14 cellular contexts compared by ENCODE assay signal in genomic region chr3:148865039-148865438, GRCh38. TPM values are rescaled to one million over a fixed set of nuclear protein-coding genes. Genes with fewer than 3 reads are reported as not detected.
"Had no signal": no experiment of that assay in that cellular context is flagged by ENCODE, and none has a peak within 500 bp of the region (broad histone marks: within the 10 kb centered on the region; RNA-seq: fewer than 3 reads in every experiment).

Gene CPA3 (plus strand): TSS chr3:148865296. CDS start chr3:148865308, 12 bp downstream.

- H3K4me3 ChIP-seq: tibial nerve had no signal

- H3K4me1 ChIP-seq: tibial nerve had no signal

- H3K4me1 Mint-ChIP-seq: activated CD8-positive, alpha-beta memory T cell treated with anti-CD3 and anti-CD28 coated beads, Interleukin-2, amount 10 ng/mL, durations not matched to agents 7 days and 5 days; naive thymus-derived CD8-positive, alpha-beta T cell had no signal

- H3K27ac ChIP-seq: tibial nerve, VCaP had no signal

- ATAC-seq: activated CD8-positive, alpha-beta memory T cell treated with anti-CD3 and anti-CD28 coated beads, Interleukin-2, amount 10 ng/mL, durations not matched to agents 7 days and 5 days; naive thymus-derived CD8-positive, alpha-beta T cell; right cardiac atrium had no signal

- H3K9me3 ChIP-seq: tibial nerve had no signal

- H3K36me3 Mint-ChIP-seq: activated CD8-positive, alpha-beta memory T cell treated with anti-CD3 and anti-CD28 coated beads, Interleukin-2, amount 10 ng/mL, durations not matched to agents 7 days and 5 days; naive thymus-derived CD8-positive, alpha-beta T cell had no signal

- H3K9me3 Mint-ChIP-seq: naive thymus-derived CD8-positive, alpha-beta T cell had no signal

- DNase-seq: activated CD4-positive, alpha-beta T cell treated with anti-CD3 and anti-CD28 coated beads for 1 hour; activated CD4-positive, alpha-beta T cell treated with anti-CD3 and anti-CD28 coated beads, Interleukin-2, amount 50 U/mL, for 48 hours; activated CD8-positive, alpha-beta memory T cell treated with anti-CD3 and anti-CD28 coated beads, Interleukin-2, amount 10 ng/mL, durations not matched to agents 7 days and 5 days; activated effector memory CD4-positive, alpha-beta T cell treated with Interleukin-2 at 50 U/mL for 16 hours; activated naive CD4-positive, alpha-beta T cell treated with anti-CD3 and anti-CD28 coated beads, Interleukin-2, amount 50 U/mL, for 16 hours; activated T-cell treated with anti-CD3 and anti-CD28 coated beads, Interleukin-2, amount 50 U/mL, for 1 hour; naive thymus-derived CD8-positive, alpha-beta T cell; posterior cingulate gyrus; right cardiac atrium; small intestine; stimulated activated CD4-positive, alpha-beta T cell treated with anti-CD3 and anti-CD28 coated beads, Interleukin-4, amount 100 ng/mL, for 24 hours; stimulated activated naive CD4-positive, alpha-beta T cell had no signal

- H3K27me3 ChIP-seq: tibial nerve had no signal

- H3K4me3 Mint-ChIP-seq: activated CD8-positive, alpha-beta memory T cell treated with anti-CD3 and anti-CD28 coated beads, Interleukin-2, amount 10 ng/mL, durations not matched to agents 7 days and 5 days; naive thymus-derived CD8-positive, alpha-beta T cell had no signal

- H3K27ac Mint-ChIP-seq: activated CD8-positive, alpha-beta memory T cell treated with anti-CD3 and anti-CD28 coated beads, Interleukin-2, amount 10 ng/mL, durations not matched to agents 7 days and 5 days; naive thymus-derived CD8-positive, alpha-beta T cell had no signal

- H3K36me3 ChIP-seq: tibial nerve had no signal

RNA-seq across cellular contexts. Expression of gene CPA3, which starts in this region (rescaled TPM):
- total RNA-seq: activated CD8-positive, alpha-beta memory T cell treated with anti-CD3 and anti-CD28 coated beads, Interleukin-2, amount 10 ng/mL, durations not matched to agents 7 days and 5 days; naive thymus-derived CD8-positive, alpha-beta T cell had no signal
- polyA plus RNA-seq: naive thymus-derived CD8-positive, alpha-beta T cell had no signal
